7 cellular contexts compared by ENCODE assay signal in the genomic region with DNA sequence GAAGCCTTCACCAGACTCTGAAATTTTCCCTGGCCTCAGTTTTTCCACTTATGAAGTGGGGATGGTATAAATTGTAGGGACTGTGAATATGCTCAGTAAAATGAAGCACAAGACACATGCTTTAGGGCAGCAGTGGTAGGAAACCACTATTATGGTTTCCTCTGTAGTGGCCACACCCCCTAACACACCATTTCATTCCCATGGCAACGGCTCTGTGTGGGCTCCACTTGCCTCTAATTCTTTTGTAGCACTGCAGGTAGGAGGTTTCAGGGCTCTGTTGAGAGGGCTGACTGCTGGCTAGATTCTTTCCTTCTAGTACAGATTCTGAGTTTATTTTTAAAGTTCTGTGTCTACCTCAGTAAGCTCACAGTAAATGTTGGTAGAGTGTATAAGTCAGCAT. TPM values are rescaled to one million over a fixed set of nuclear protein-coding genes. Genes with fewer than 3 reads are reported as not detected.
DNase-seq lines count a peak whose midpoint lies in the region; ATAC-seq and TF ChIP-seq lines count a peak whose summit lies in the region.

No MANE protein-coding gene starts in this region.

- ATAC-seq in GM21619 (IDR thresholded peaks at IDR 0.05; ENCODE audit: unreplicated experiment) (peak; percentile 27), GM21723 (IDR thresholded peaks at IDR 0.05; ENCODE audit: unreplicated experiment) (no peak), GM19397 (IDR thresholded peaks at IDR 0.05; ENCODE audit: unreplicated experiment) (no peak)
- peak; percentile 59 to 62 for ATAC-seq in activated T-cell treated with anti-CD3 and anti-CD28 coated beads, Interleukin-2, amount 50 U/mL, for 72 hours (replicated peaks in 1 of 2)

- H3K27me3 ChIP-seq in Karpas-422 (ENCODE audit: low read length): no peaks in the 10 kb centered on the region
- no peaks in the 10 kb centered on the region for H3K27me3 ChIP-seq in right atrium auricular region

- peaks cover 18% of the 10 kb centered on the region for H3K4me1 Mint-ChIP-seq in activated T-cell treated with anti-CD3 and anti-CD28 coated beads, Interleukin-2, amount 50 U/mL, for 72 hours (ENCODE audit: low read depth)

- H3K9ac ChIP-seq in Karpas-422 (ENCODE audit: low read length): no peak overlapping the region

- DNase-seq in Karpas-422 (peak; percentile 49), right atrium auricular region (ENCODE audit: low spot score) (no peak)
- DNase-seq in activated T-cell treated with anti-CD3 and anti-CD28 coated beads, Interleukin-2, amount 50 U/mL, for 72 hours: peak; percentile 51 to 55
- peak; percentile 59 for DNase-seq in stimulated activated CD4-positive, alpha-beta T cell treated with anti-CD3 and anti-CD28 coated beads, Interleukin-4, amount 100 ng/mL, for 24 hours

- H3K9me2 ChIP-seq in Karpas-422 (replicated peaks; ENCODE audit: insufficient read depth, low read length): no peaks in the 10 kb centered on the region; the same call in 1 of the 2 replicates

- peaks cover 15% of the 10 kb centered on the region for H3K79me2 ChIP-seq in Karpas-422 (ENCODE audit: low read length)

- H3K9me3 Mint-ChIP-seq in activated T-cell treated with anti-CD3 and anti-CD28 coated beads, Interleukin-2, amount 50 U/mL, for 72 hours: no peaks in the 10 kb centered on the region

- H3K4me2 ChIP-seq in Karpas-422 (ENCODE audit: low read depth, low read length, poor library complexity, severe bottlenecking): no peak overlapping the region

- no peaks in the 10 kb centered on the region for H3K36me3 ChIP-seq in Karpas-422 (ENCODE audit: insufficient read depth, low read length)
- H3K36me3 ChIP-seq in right atrium auricular region: no peaks in the 10 kb centered on the region

- H3K27me3 Mint-ChIP-seq in activated T-cell treated with anti-CD3 and anti-CD28 coated beads, Interleukin-2, amount 50 U/mL, for 72 hours (ENCODE audit: low read depth): no peaks in the 10 kb centered on the region

- H3K4me3 ChIP-seq in Karpas-422 (ENCODE audit: low read length): no peak overlapping the region
- H3K4me3 ChIP-seq in right atrium auricular region: no peak overlapping the region

- no peak overlapping the region for H2AFZ ChIP-seq in Karpas-422 (ENCODE audit: low read length)

- peak overlapping the region; percentile 56 to 78 for H3K4me3 Mint-ChIP-seq in activated T-cell treated with anti-CD3 and anti-CD28 coated beads, Interleukin-2, amount 50 U/mL, for 72 hours

- H3K9me3 ChIP-seq in Karpas-422 (ENCODE audit: low read length): no peaks in the 10 kb centered on the region
- H3K9me3 ChIP-seq in right atrium auricular region: no peaks in the 10 kb centered on the region

- no peak overlapping the region for H3K27ac ChIP-seq in Karpas-422 (ENCODE audit: low read length)
- H3K27ac ChIP-seq in right atrium auricular region: no peak overlapping the region

- H3K27ac Mint-ChIP-seq in activated T-cell treated with anti-CD3 and anti-CD28 coated beads, Interleukin-2, amount 50 U/mL, for 72 hours: peak overlapping the region; percentile 87

- H3K4me1 ChIP-seq in Karpas-422 (ENCODE audit: low read length) (peaks cover 14% of the 10 kb centered on the region), right atrium auricular region (no peaks in the 10 kb centered on the region)

- H3K36me3 Mint-ChIP-seq in activated T-cell treated with anti-CD3 and anti-CD28 coated beads, Interleukin-2, amount 50 U/mL, for 72 hours (ENCODE audit: insufficient read depth in 2 of 2): peaks cover 0 to 4% of the 10 kb centered on the region in 2 donors

- no peaks in the 10 kb centered on the region for H4K20me1 ChIP-seq in Karpas-422 (ENCODE audit: insufficient read depth, low read depth, low read length)

- TF ChIP-seq CTCF in right atrium auricular region (IDR thresholded peaks at IDR 0.05): no peak

RNA-seq across cellular contexts. Expression of a gene that starts 3.5 kb away (rescaled TPM):
- 19.1 and 49.8 TPM in 2 replicates for total RNA-seq in Karpas-422 (2014; rRNA removed; shearing (Covaris generic); ENCODE audit: low replicate concordance)
- total RNA-seq in activated T-cell treated with anti-CD3 and anti-CD28 coated beads, Interleukin-2, amount 50 U/mL, for 72 hours: 10 to 100 TPM; 29.3 to 30.6 TPM
- total RNA-seq in right atrium auricular region: 10 to 100 TPM; 18.5 to 19.4 TPM

Comparison
In these comparisons a context has a peak if more than half of its experiments do, and no peak if none do; other contexts are left out.
1. ATAC-seq: peak in GM21619 (single experiment) and activated T-cell treated with anti-CD3 and anti-CD28 coated beads, Interleukin-2, amount 50 U/mL, for 72 hours (2 of 2); none in GM21723 (single experiment) and GM19397 (single experiment).